18 cellular contexts compared by ENCODE assay signal in the genomic region with DNA sequence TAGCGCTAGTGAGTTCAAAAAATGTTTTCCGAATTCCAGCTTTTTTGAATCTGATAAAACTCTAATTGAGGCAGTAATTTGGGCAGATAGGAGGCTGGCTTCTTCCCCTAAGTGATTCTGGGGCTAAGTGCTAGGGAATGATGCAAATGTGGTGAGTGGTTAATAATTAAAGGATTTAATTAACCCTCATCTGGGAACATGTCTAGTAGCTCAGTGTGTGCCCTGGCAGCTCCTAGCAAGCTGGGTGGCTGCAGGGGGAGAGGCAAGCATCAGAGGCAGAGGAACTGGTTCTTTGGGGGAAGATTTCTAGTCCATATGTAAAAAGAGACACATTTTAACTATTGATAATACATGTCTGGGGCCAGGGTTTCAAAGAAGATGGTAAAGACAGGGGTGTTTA.
"Had no signal": no experiment of that assay in that cellular context is flagged by ENCODE, and none has a peak within 500 bp of the region (broad histone marks: within the 10 kb centered on the region; RNA-seq: fewer than 3 reads in every experiment).

No MANE protein-coding gene starts in this region.

- H3K27ac ChIP-seq: KMS-11, RWPE1, SJCRH30 had no signal

- H3K4me1 ChIP-seq: SJCRH30 had no signal

- H3K27me3 ChIP-seq: SJCRH30 had no signal

- ATAC-seq: activated CD4-positive, CD25-positive, alpha-beta regulatory T cell treated with anti-CD3 and anti-CD28 coated beads, Interleukin-2, amount 50 U/mL, for 24 hours; activated CD8-positive, alpha-beta T cell treated with anti-CD3 and anti-CD28 coated beads, Interleukin-2, amount 10 ng/mL, durations not matched to agents 7 days and 5 days; Panc1 had no signal

- H3K4me3 ChIP-seq: SJCRH30 had no signal

- H3K36me3 ChIP-seq: SJCRH30 had no signal

- DNase-seq: activated CD4-positive, alpha-beta T cell treated with anti-CD3 and anti-CD28 coated beads for 4 hours; activated CD8-positive, alpha-beta memory T cell treated with anti-CD3 and anti-CD28 coated beads, Interleukin-2, amount 50 U/mL, for 48 hours; activated CD8-positive, alpha-beta T cell treated with anti-CD3 and anti-CD28 coated beads, Interleukin-2, amount 10 ng/mL, durations not matched to agents 7 days and 5 days; activated T-cell treated with anti-CD3 and anti-CD28 coated beads, Interleukin-2, amount 50 U/mL, for 1 hour; aorta; NCI-H1092; NCI-H1436; NCI-H1694 treated with DMSO at 0.1 percent for 48 hours; NCI-H2081 treated with DMSO at 0.1 percent for 48 hours; NCI-H446; NCI-H748 treated with DMSO at 0.1 percent for 48 hours; OCI-M1; Right ventricle myocardium superior; SJCRH30 had no signal

- H3K9me3 ChIP-seq: SJCRH30 had no signal
